Comparison of ENCODE assay signal across 9 cellular contexts in genomic region chr18:8623549-8624106, GRCh38. TPM values are rescaled to one million over a fixed set of nuclear protein-coding genes. Genes with fewer than 3 reads are reported as not detected.
A peak's percentile ranks its signal among the peaks of the same experiment; 100 is the strongest.
DNase-seq lines count a peak whose midpoint lies in the region; ATAC-seq, FAIRE-seq and TF ChIP-seq lines count a peak whose summit lies in the region.
"Had no signal": no experiment of that assay in that cellular context is flagged by ENCODE, and none has a peak within 500 bp of the region (broad histone marks: within the 10 kb centered on the region; RNA-seq: fewer than 3 reads in every experiment).

No MANE protein-coding gene starts in this region.

- TF ChIP-seq CTCF in body of pancreas (IDR thresholded peaks at IDR 0.05): no peak
- TF ChIP-seq CTCF in neutrophil (IDR thresholded peaks at IDR 0.05): no peak

- H3K9me3 ChIP-seq in body of pancreas (no peaks in the 10 kb centered on the region), neutrophil (no peaks in the 10 kb centered on the region)
- H3K9me3 ChIP-seq: tibial artery had no signal

- H3K27me3 ChIP-seq in body of pancreas (no peaks in the 10 kb centered on the region), neutrophil (no peaks in the 10 kb centered on the region)
- H3K27me3 ChIP-seq: tibial artery had no signal

- intact Hi-C loops in body of pancreas (cut with DNase I) (no loop called here), posterior cingulate gyrus (cut with DNase I) (no loop called here)

- FAIRE-seq in GM12891 (lab: Jason Lieb, UNC): peak; percentile 59

- DNase-seq in GM12891 (ENCODE audit: insufficient read length, low spot score) (no peak), KBM-7 (peak; percentile 33), body of pancreas (no peak), NCI-H526 (lab: John Stamatoyannopoulos, UW) (no peak), posterior cingulate gyrus (no peak), H4 (ENCODE audit: low spot score) (no peak)

- 67 to 74% methylated on average over 4 of the region's 4 CpGs for WGBS in body of pancreas, 2 donors

- H3K4me1 ChIP-seq in body of pancreas: peaks cover 25% of the 10 kb centered on the region
- peaks cover 7 to 9% of the 10 kb centered on the region in 2 experiments for H3K4me1 ChIP-seq in neutrophil (ENCODE audit: control insufficient read depth in 1 of 2, insufficient read depth in 1 of 2, low read depth in 1 of 2, low read length in 1 of 2)

- in situ Hi-C loops in KBM-7 (cut with MboI; ENCODE audit: low pct_unique_long_range_greater_than_20kb, low sequenced_read_pairs): no loop called here

- H3K27ac ChIP-seq in body of pancreas (peak overlapping the region in 2 of 4 donors; percentile 28 to 38), neutrophil (peak overlapping the region; percentile 0)
- H3K27ac ChIP-seq: tibial artery had no signal

- peak; percentile 76 for ATAC-seq in GM21529 (IDR thresholded peaks at IDR 0.05; ENCODE audit: unreplicated experiment)
- peak; percentile 15 for ATAC-seq in body of pancreas

- TF ChIP-seq POLR2A in GM12891 (IDR thresholded peaks at IDR 0.05; ENCODE audit: low read depth, low read length) (no peak), body of pancreas (IDR thresholded peaks at IDR 0.05) (no peak)

- H3K36me3 ChIP-seq in body of pancreas (replicated peaks in 1 of 2; ENCODE audit: insufficient read depth in 1 of 2, low read depth in 2 of 2) (no peaks in the 10 kb centered on the region), neutrophil (peaks cover 24% of the 10 kb centered on the region)

- H3K4me3 ChIP-seq in body of pancreas (no peak overlapping the region), neutrophil (ENCODE audit: low read depth in 1 of 2, low read length in 1 of 2) (no peak overlapping the region)
- H3K4me3 ChIP-seq: tibial artery had no signal

TF ChIP-seq in GM12891, 5 proteins besides CTCF, POLR2A, EP300 and RAD21:
- no peak for TF ChIP-seq POU2F2 (IDR thresholded peaks at IDR 0.05; ENCODE audit: low read depth, low read length)
- peak; percentile 67 for TF ChIP-seq SPI1 (IDR thresholded peaks at IDR 0.05; ENCODE audit: low read depth, low read length)
TF ChIP-seq in GM12891: peak in this region for 1.

RNA-seq across cellular contexts. Expression of gene RAB12, which starts 14.4 kb away (rescaled TPM):
- 8.6 TPM for polyA plus RNA-seq in GM12891 (2012; ENCODE audit: low read depth, missing spikeins)
- 10 to 100 TPM; 18.9 to 26.7 TPM for total RNA-seq in body of pancreas
- 68.4 and 71.5 TPM in 2 replicates for total RNA-seq in H4 (2014; rRNA removed; shearing (Covaris generic))
